Comparison of ENCODE assay signal across 18 cellular contexts in the genomic region with DNA sequence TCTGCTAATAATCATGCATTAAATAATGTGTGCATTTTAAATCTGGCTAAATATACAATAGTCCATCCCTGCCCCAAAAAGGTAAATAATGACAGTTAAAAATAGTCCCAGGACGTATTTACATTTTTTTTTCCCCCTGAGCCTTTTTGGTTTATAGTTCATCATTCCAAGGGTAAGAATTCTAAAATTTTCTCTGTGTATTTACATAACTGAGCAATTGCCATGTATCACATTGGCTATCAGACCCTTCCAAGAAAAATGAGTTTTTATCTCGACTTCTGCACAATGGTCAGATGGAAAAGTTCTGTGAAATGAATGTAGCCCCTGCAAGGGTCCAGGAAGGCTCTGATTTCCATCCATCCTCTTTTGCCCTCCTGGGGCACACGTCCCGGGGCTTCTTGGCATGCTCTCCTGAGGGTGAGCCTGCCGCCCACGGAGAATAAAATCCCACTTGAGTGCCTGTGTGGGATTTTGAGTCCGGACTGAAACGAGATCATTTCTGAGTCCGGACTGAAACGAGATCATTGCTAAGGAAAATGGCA.
"Had no signal": no experiment of that assay in that cellular context is flagged by ENCODE, and none has a peak within 500 bp of the region (broad histone marks: within the 10 kb centered on the region; RNA-seq: fewer than 3 reads in every experiment).

No MANE protein-coding gene starts in this region.

- H3K4me3 Mint-ChIP-seq: activated CD8-positive, alpha-beta memory T cell treated with anti-CD3 and anti-CD28 coated beads, Interleukin-2, amount 10 ng/mL, durations not matched to agents 7 days and 5 days; activated naive CD8-positive, alpha-beta T cell treated with anti-CD3 and anti-CD28 coated beads for 36 hours; activated T-cell treated with anti-CD3 and anti-CD28 coated beads, Interleukin-2, amount 50 U/mL, for 24 hours; neural crest cell; T-helper 1 cell treated with Interleukin-12 subunit alpha and Interleukin-12 subunit beta and Interleukin-4 antibody, amounts not matched to agents 30 μg/mL and 1 μg/mL, for 36 hours had no signal

- H3K9me3 Mint-ChIP-seq: activated naive CD8-positive, alpha-beta T cell treated with anti-CD3 and anti-CD28 coated beads for 36 hours; activated T-cell treated with anti-CD3 and anti-CD28 coated beads, Interleukin-2, amount 50 U/mL, for 24 hours; neural crest cell; T-helper 1 cell treated with Interleukin-12 subunit alpha and Interleukin-12 subunit beta and Interleukin-4 antibody, amounts not matched to agents 30 μg/mL and 1 μg/mL, for 36 hours had no signal

- H3K4me1 Mint-ChIP-seq: activated CD8-positive, alpha-beta memory T cell treated with anti-CD3 and anti-CD28 coated beads, Interleukin-2, amount 10 ng/mL, durations not matched to agents 7 days and 5 days; activated naive CD8-positive, alpha-beta T cell treated with anti-CD3 and anti-CD28 coated beads for 36 hours had no signal

- H3K4me1 ChIP-seq: parathyroid adenoma, uterus had no signal

- H3K27me3 ChIP-seq: uterus had no signal

- H3K36me3 ChIP-seq: breast epithelium, esophagus muscularis mucosa, left ventricle myocardium inferior, stomach, uterus had no signal

- DNase-seq: activated CD4-positive, alpha-beta T cell treated with anti-CD3 and anti-CD28 coated beads, Interleukin-2, amount 50 U/mL, for 4 hours; activated CD8-positive, alpha-beta memory T cell treated with anti-CD3 and anti-CD28 coated beads, Interleukin-2, amount 10 ng/mL, durations not matched to agents 7 days and 5 days; activated gamma-delta T cell; activated naive CD8-positive, alpha-beta T cell treated with anti-CD3 and anti-CD28 coated beads for 36 hours; activated T-cell treated with anti-CD3 and anti-CD28 coated beads, Interleukin-2, amount 50 U/mL, for 24 hours; dorsolateral prefrontal cortex; foreskin fibroblast; glutamatergic neuron; left ventricle myocardium inferior; mesenchymal stem cell; stomach; uterus had no signal

- H3K79me2 ChIP-seq: parathyroid adenoma had no signal

- H3K36me3 Mint-ChIP-seq: activated CD8-positive, alpha-beta memory T cell treated with anti-CD3 and anti-CD28 coated beads, Interleukin-2, amount 10 ng/mL, durations not matched to agents 7 days and 5 days; activated naive CD8-positive, alpha-beta T cell treated with anti-CD3 and anti-CD28 coated beads for 36 hours had no signal

- H2AFZ ChIP-seq: parathyroid adenoma had no signal

- ATAC-seq: activated CD4-positive, CD25-positive, alpha-beta regulatory T cell treated with anti-CD3 and anti-CD28 coated beads, Interleukin-2, amount 50 U/mL, for 24 hours; activated CD8-positive, alpha-beta memory T cell treated with anti-CD3 and anti-CD28 coated beads, Interleukin-2, amount 10 ng/mL, durations not matched to agents 7 days and 5 days had no signal

- H3K9ac ChIP-seq: parathyroid adenoma had no signal

- H3K4me3 ChIP-seq: dorsolateral prefrontal cortex, esophagus muscularis mucosa, left ventricle myocardium inferior, stomach, uterus had no signal

- H3K9me3 ChIP-seq: breast epithelium, esophagus muscularis mucosa, left ventricle myocardium inferior, stomach, uterus had no signal

- H3K27ac Mint-ChIP-seq: activated CD8-positive, alpha-beta memory T cell treated with anti-CD3 and anti-CD28 coated beads, Interleukin-2, amount 10 ng/mL, durations not matched to agents 7 days and 5 days; activated naive CD8-positive, alpha-beta T cell treated with anti-CD3 and anti-CD28 coated beads for 36 hours; activated T-cell treated with anti-CD3 and anti-CD28 coated beads, Interleukin-2, amount 50 U/mL, for 24 hours; T-helper 1 cell treated with Interleukin-12 subunit alpha and Interleukin-12 subunit beta and Interleukin-4 antibody, amounts not matched to agents 30 μg/mL and 1 μg/mL, for 36 hours had no signal

- H3K27ac ChIP-seq: parathyroid adenoma, stomach, uterus had no signal
